Comparison of ENCODE assay signal across 8 cellular contexts in the genomic region with DNA sequence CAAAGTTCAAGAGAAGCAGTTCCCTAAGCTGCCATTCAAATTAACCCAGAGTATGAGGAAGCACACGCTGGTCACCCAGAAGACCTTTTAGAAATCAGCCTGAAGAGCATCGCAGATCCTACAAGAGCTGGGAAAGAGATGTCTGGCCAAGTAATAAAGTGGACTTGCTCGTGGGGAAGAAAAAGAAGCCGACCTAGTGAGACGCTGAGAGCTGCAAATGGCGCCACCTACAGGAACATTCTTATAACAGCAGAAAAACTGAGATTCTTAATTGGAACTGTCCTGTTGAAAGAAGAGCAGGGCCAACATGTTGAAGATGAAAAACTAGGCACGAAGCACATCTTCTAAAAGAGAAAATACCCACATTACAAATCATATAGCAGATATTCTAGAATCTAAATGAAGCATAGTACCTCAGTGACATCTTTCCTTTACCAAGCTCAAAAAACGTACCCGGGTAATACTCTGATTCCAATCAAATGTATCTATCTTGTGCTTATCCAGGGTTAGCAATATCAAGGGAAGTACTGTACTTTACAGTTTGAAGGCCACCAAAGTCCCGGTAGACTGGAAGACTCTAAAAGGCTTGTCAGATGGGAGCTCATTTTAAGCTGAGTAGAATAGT. TPM values are rescaled to one million over a fixed set of nuclear protein-coding genes. Genes with fewer than 3 reads are reported as not detected.
DNase-seq lines count a peak whose midpoint lies in the region; ATAC-seq and TF ChIP-seq lines count a peak whose summit lies in the region.

No MANE protein-coding gene starts in this region.

- H3K4me1 Mint-ChIP-seq in activated CD4-positive, alpha-beta T cell treated with anti-CD3 and anti-CD28 coated beads, Interleukin-2, amount 10 ng/mL, durations not matched to agents 24 days and 14 days = peaks cover 32% of the 10 kb centered on the region

- H3K27me3 Mint-ChIP-seq in activated CD4-positive, alpha-beta T cell treated with anti-CD3 and anti-CD28 coated beads, Interleukin-2, amount 10 ng/mL, durations not matched to agents 24 days and 14 days = peaks cover 7% of the 10 kb centered on the region

- H3K27ac ChIP-seq in effector memory CD4-positive, alpha-beta T cell (ENCODE audit: insufficient read depth, low read length, poor library complexity, severe bottlenecking) = no peak overlapping the region
- H3K27ac ChIP-seq in stomach = peak overlapping the region in 3 of 5 donors; percentile 66 to 99 (median 93)

- TF ChIP-seq CTCF in stomach (IDR thresholded peaks at IDR 0.05) = peak in 5 of 7 experiments; percentile 70 to 84 (median 77)

- TF ChIP-seq POLR2A in stomach (IDR thresholded peaks at IDR 0.05) = no peak

- intact Hi-C loops in activated CD4-positive, alpha-beta T cell treated with anti-CD3 and anti-CD28 coated beads, Interleukin-2, amount 10 ng/mL, durations not matched to agents 24 days and 14 days (cut with micrococcal nuclease) = loop anchor here (1.0 to 10.0 kb wide), 8 partner anchors 31 to 603 kb away; no protein-coding TSS in a partner anchor
- intact Hi-C loops in stomach (cut with DNase I; ENCODE audit: low total_unique reads) = loop anchor here (10.0 kb wide), 1 partner anchor 61 kb away; no protein-coding TSS in a partner anchor

- WGBS in stomach, 5 donors = 19 to 20% (median 19%) methylated on average over 10 of the region's 10 CpGs

- no peaks in the 10 kb centered on the region for H3K9me3 Mint-ChIP-seq in activated CD4-positive, alpha-beta T cell treated with anti-CD3 and anti-CD28 coated beads, Interleukin-2, amount 10 ng/mL, durations not matched to agents 24 days and 14 days

- ATAC-seq in GM21723 (IDR thresholded peaks at IDR 0.05; ENCODE audit: unreplicated experiment) = no peak

- peak; percentile 61 for DNase-seq in COR-L47 (lab: John Stamatoyannopoulos, UW)
- peak; percentile 58 for DNase-seq in HEK293T (ENCODE audit: extremely low spot score)
- peak; percentile 78 for DNase-seq in NCI-H345 (lab: John Stamatoyannopoulos, UW)
- peak; percentile 88 for DNase-seq in activated CD4-positive, alpha-beta T cell treated with anti-CD3 and anti-CD28 coated beads, Interleukin-2, amount 10 ng/mL, durations not matched to agents 24 days and 14 days
- peak; percentile 7 to 32 (median 20) for DNase-seq in effector memory CD4-positive, alpha-beta T cell
- DNase-seq in medulla oblongata (ENCODE audit: extremely low spot score) = peak; percentile 95
- peak; percentile 61 for DNase-seq in stomach

- TF ChIP-seq EP300 in stomach (IDR thresholded peaks at IDR 0.05) = no peak

- CTCF ChIA-PET in HEK293T (lab: Yijun Ruan, JAX) = interaction anchor here (0.7 to 1.9 kb wide), 7 partner anchors 10 to 1210 kb away, joined by 3 to 17 read pairs (median 4); no protein-coding TSS in a partner anchor

- no peaks in the 10 kb centered on the region for H3K27me3 ChIP-seq in effector memory CD4-positive, alpha-beta T cell (replicated peaks; ENCODE audit: control insufficient read depth, insufficient read depth, low read length, poor library complexity, severe bottlenecking)
- no peaks in the 10 kb centered on the region for H3K27me3 ChIP-seq in stomach

- H3K36me3 Mint-ChIP-seq in activated CD4-positive, alpha-beta T cell treated with anti-CD3 and anti-CD28 coated beads, Interleukin-2, amount 10 ng/mL, durations not matched to agents 24 days and 14 days (ENCODE audit: low read depth) = peaks cover 2% of the 10 kb centered on the region

- H3K27ac Mint-ChIP-seq in activated CD4-positive, alpha-beta T cell treated with anti-CD3 and anti-CD28 coated beads, Interleukin-2, amount 10 ng/mL, durations not matched to agents 24 days and 14 days = no peak overlapping the region

- H3K4me1 ChIP-seq in effector memory CD4-positive, alpha-beta T cell (ENCODE audit: control insufficient read depth, insufficient read depth, low read length, poor library complexity, severe bottlenecking) = peaks cover 15% of the 10 kb centered on the region
- H3K4me1 ChIP-seq in stomach = peaks cover 19 to 43% (median 26%) of the 10 kb centered on the region in 4 donors

- H3K4me3 Mint-ChIP-seq in activated CD4-positive, alpha-beta T cell treated with anti-CD3 and anti-CD28 coated beads, Interleukin-2, amount 10 ng/mL, durations not matched to agents 24 days and 14 days = no peak overlapping the region

- H3K36me3 ChIP-seq in effector memory CD4-positive, alpha-beta T cell (ENCODE audit: control insufficient read depth, insufficient read depth, low read length) = no peaks in the 10 kb centered on the region
- H3K36me3 ChIP-seq in stomach = no peaks in the 10 kb centered on the region

- no peaks in the 10 kb centered on the region for H3K9me3 ChIP-seq in effector memory CD4-positive, alpha-beta T cell (ENCODE audit: control insufficient read depth, low read length)
- H3K9me3 ChIP-seq in stomach = no peaks in the 10 kb centered on the region

- POLR2A ChIA-PET in HEK293T (lab: Yijun Ruan, JAX) = no interaction called here

- H3K4me3 ChIP-seq in effector memory CD4-positive, alpha-beta T cell (ENCODE audit: insufficient read depth, low read depth, low read length, poor library complexity, severe bottlenecking) = no peak overlapping the region
- no peak overlapping the region for H3K4me3 ChIP-seq in stomach

TF ChIP-seq in HEK293T, 16 proteins besides CTCF, POLR2A, EP300 and RAD21:
- no peak for TF ChIP-seq FOXM1 (IDR thresholded peaks at IDR 0.05; ENCODE audit: borderline replicate concordance)
- no peak for TF ChIP-seq CTBP1 (IDR thresholded peaks at IDR 0.05; ENCODE audit: borderline replicate concordance)
- no peak for TF ChIP-seq TARDBP (IDR thresholded peaks at IDR 0.05)
- no peak for TF ChIP-seq LEF1 (IDR thresholded peaks at IDR 0.05; ENCODE audit: borderline replicate concordance)
- no peak for TF ChIP-seq ZNF384 (IDR thresholded peaks at IDR 0.05)

RNA-seq across cellular contexts. Expression of a gene that starts 3.9 kb away (rescaled TPM):
- 22.7 and 26.3 TPM in 2 replicates for total RNA-seq in activated CD4-positive, alpha-beta T cell treated with anti-CD3 and anti-CD28 coated beads, Interleukin-2, amount 10 ng/mL, durations not matched to agents 24 days and 14 days
- total RNA-seq in stomach = 10 to 100 TPM; 38.2 to 75.3 (median 52.2) TPM
- polyA plus RNA-seq in stomach = 10 to 100 TPM; 13.1 to 26.0 (median 15.5) TPM

Comparison
In these comparisons a context has a peak if more than half of its experiments do, and no peak if none do; other contexts are left out.
1. DNase-seq: peak in every context shown above with its lines; median percentile 95 in medulla oblongata; 88 in activated CD4-positive, alpha-beta T cell treated with anti-CD3 and anti-CD28 coated beads, Interleukin-2, amount 10 ng/mL, durations not matched to agents 24 days and 14 days; 78 in NCI-H345; 61 in COR-L47; 61 in stomach; 58 in HEK293T; 20 in effector memory CD4-positive, alpha-beta T cell.